ENCODE assay signal across 2 cellular contexts in the genomic region with DNA sequence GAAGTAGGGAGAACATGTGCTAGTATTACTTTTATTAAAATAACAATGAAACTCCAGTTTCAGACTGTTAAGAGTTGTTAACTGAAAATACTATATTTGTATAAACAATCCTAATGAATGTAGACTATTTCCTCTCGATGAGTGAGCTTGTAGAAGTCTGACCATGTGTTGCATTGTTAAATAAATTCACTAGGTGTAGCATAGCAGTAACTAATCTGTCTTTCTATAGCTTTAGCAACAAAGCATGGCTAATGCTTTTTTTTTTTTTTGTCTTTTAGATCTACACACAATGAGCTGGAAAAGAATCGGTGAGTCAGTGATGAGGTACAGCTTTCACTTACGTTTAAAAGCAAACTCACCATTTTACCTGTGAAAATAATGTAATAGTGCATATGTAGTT.
TF ChIP-seq lines count a peak whose summit lies in the region.

No MANE protein-coding gene starts in this region.

TF ChIP-seq in GM23338, 12 proteins besides CTCF, POLR2A, EP300 and RAD21 (continues in another document):
- no peak for TF ChIP-seq ZNF462 (CRISPR knock-in tag; IDR thresholded peaks at IDR 0.05)
- TF ChIP-seq JUNB (IDR thresholded peaks at IDR 0.05; ENCODE audit: unreplicated experiment) = no peak
- no peak for TF ChIP-seq POLR2AphosphoS5 (IDR thresholded peaks at IDR 0.05; ENCODE audit: low read depth)
- TF ChIP-seq, protein P1, sequence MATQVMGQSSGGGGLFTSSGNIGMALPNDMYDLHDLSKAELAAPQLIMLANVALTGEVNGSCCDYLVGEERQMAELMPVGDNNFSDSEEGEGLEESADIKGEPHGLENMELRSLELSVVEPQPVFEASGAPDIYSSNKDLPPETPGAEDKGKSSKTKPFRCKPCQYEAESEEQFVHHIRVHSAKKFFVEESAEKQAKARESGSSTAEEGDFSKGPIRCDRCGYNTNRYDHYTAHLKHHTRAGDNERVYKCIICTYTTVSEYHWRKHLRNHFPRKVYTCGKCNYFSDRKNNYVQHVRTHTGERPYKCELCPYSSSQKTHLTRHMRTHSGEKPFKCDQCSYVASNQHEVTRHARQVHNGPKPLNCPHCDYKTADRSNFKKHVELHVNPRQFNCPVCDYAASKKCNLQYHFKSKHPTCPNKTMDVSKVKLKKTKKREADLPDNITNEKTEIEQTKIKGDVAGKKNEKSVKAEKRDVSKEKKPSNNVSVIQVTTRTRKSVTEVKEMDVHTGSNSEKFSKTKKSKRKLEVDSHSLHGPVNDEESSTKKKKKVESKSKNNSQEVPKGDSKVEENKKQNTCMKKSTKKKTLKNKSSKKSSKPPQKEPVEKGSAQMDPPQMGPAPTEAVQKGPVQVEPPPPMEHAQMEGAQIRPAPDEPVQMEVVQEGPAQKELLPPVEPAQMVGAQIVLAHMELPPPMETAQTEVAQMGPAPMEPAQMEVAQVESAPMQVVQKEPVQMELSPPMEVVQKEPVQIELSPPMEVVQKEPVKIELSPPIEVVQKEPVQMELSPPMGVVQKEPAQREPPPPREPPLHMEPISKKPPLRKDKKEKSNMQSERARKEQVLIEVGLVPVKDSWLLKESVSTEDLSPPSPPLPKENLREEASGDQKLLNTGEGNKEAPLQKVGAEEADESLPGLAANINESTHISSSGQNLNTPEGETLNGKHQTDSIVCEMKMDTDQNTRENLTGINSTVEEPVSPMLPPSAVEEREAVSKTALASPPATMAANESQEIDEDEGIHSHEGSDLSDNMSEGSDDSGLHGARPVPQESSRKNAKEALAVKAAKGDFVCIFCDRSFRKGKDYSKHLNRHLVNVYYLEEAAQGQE (IDR thresholded peaks at IDR 0.05; ENCODE audit: unreplicated experiment) = no peak
- TF ChIP-seq, protein P2, sequence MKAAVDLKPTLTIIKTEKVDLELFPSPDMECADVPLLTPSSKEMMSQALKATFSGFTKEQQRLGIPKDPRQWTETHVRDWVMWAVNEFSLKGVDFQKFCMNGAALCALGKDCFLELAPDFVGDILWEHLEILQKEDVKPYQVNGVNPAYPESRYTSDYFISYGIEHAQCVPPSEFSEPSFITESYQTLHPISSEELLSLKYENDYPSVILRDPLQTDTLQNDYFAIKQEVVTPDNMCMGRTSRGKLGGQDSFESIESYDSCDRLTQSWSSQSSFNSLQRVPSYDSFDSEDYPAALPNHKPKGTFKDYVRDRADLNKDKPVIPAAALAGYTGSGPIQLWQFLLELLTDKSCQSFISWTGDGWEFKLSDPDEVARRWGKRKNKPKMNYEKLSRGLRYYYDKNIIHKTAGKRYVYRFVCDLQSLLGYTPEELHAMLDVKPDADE (IDR thresholded peaks at IDR 0.05) = no peak
- TF ChIP-seq ZNF114 (CRISPR knock-in tag; IDR thresholded peaks at IDR 0.05) = no peak
- TF ChIP-seq NANOG (IDR thresholded peaks at IDR 0.05; ENCODE audit: borderline replicate concordance) = no peak
- TF ChIP-seq EZH2 (IDR thresholded peaks at IDR 0.05; ENCODE audit: low read depth, unreplicated experiment) = no peak
- TF ChIP-seq CREB1 (CRISPR knock-in tag; IDR thresholded peaks at IDR 0.05; ENCODE audit: low read depth) = no peak
- TF ChIP-seq EZH2phosphoT487 (IDR thresholded peaks at IDR 0.05; ENCODE audit: unreplicated experiment) = no peak

TF ChIP-seq in IMR-90, 13 proteins besides CTCF, POLR2A, EP300 and RAD21 (continued from another document):
- no peak for TF ChIP-seq ELK1 (IDR thresholded peaks at IDR 0.05; ENCODE audit: borderline replicate concordance, low read depth, low read length)
- TF ChIP-seq CEBPB (IDR thresholded peaks at IDR 0.05; ENCODE audit: low read depth, low read length) = no peak
- TF ChIP-seq MXI1 (IDR thresholded peaks at IDR 0.05; ENCODE audit: borderline replicate concordance, low read depth, low read length) = no peak
- no peak for TF ChIP-seq CHD1 (IDR thresholded peaks at IDR 0.05; ENCODE audit: low read depth, low read length)
